Comparison of ENCODE assay signal across 27 cellular contexts in the genomic region with DNA sequence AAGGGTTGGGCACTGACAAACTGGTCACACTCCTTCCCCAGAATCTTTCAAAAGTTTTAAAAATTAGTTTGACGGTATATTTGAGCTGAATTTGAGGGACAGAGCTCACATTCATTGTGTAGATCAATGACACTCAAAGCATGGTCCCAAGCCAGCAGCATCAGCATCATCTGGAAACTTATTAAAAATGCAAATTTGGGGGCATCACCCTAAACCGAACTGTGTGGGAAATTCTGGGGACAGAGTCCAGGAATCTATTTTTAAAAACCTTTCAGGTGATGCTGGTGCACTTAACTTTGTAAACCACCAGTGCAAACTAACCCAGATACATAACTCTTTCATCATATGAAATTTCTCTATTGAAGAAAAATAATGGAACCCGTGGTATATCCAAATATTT.
"Had no signal": no experiment of that assay in that cellular context is flagged by ENCODE, and none has a peak within 500 bp of the region (broad histone marks: within the 10 kb centered on the region; RNA-seq: fewer than 3 reads in every experiment).

No MANE protein-coding gene starts in this region.

- H3K27me3 ChIP-seq: MG63, Peyer's patch, SJSA1 had no signal

- H3K4me3 Mint-ChIP-seq: activated CD8-positive, alpha-beta T cell treated with anti-CD3 and anti-CD28 coated beads, Interleukin-2, amount 10 ng/mL, durations not matched to agents 7 days and 5 days; activated naive CD8-positive, alpha-beta T cell treated with anti-CD3 and anti-CD28 coated beads, Interleukin-2, amount 50 U/mL, for 24 hours; brain; central memory CD8-positive, alpha-beta T cell had no signal

- H3K27ac Mint-ChIP-seq: activated CD8-positive, alpha-beta T cell treated with anti-CD3 and anti-CD28 coated beads, Interleukin-2, amount 10 ng/mL, durations not matched to agents 7 days and 5 days; activated naive CD4-positive, alpha-beta T cell treated with anti-CD3 and anti-CD28 coated beads, Interleukin-2, amount 50 U/mL, for 72 hours; activated naive CD8-positive, alpha-beta T cell treated with anti-CD3 and anti-CD28 coated beads, Interleukin-2, amount 50 U/mL, for 24 hours; brain had no signal

- H3K36me3 ChIP-seq: MG63, Peyer's patch, SJSA1 had no signal

- DNase-seq: activated CD4-positive, alpha-beta T cell treated with anti-CD3 and anti-CD28 coated beads for 4 hours; activated CD4-positive, alpha-beta T cell treated with anti-CD3 and anti-CD28 coated beads, Interleukin-2, amount 50 U/mL, for 4 hours; activated CD8-positive, alpha-beta memory T cell treated with anti-CD3 and anti-CD28 coated beads, Interleukin-2, amount 50 U/mL, for 48 hours; activated CD8-positive, alpha-beta T cell treated with anti-CD3 and anti-CD28 coated beads, Interleukin-2, amount 10 ng/mL, durations not matched to agents 7 days and 5 days; activated naive CD4-positive, alpha-beta T cell; activated naive CD8-positive, alpha-beta T cell treated with anti-CD3 and anti-CD28 coated beads, Interleukin-2, amount 50 U/mL, for 24 hours; activated T-cell treated with anti-CD3 and anti-CD28 coated beads, Interleukin-2, amount 50 U/mL, for 1 hour; amygdala; MG63; NCI-H1092 treated with DMSO at 0.1 percent for 48 hours; NCI-H1417 treated with DMSO at 0.1 percent for 48 hours; NCI-H1694; NCI-H2029 treated with DMSO at 0.1 percent for 48 hours; NCI-H345; NCI-H510A; NCI-H526 treated with DMSO at 0.1 percent for 48 hours; NK-92 treated with Interleukin-12 subunit alpha and Interleukin-12 subunit beta, amount 100 ng/mL, for 24 hours; Peyer's patch; SHP77; SW 1271 had no signal

- H3K4me3 ChIP-seq: MG63, Peyer's patch, SJSA1 had no signal

- H3K9me3 Mint-ChIP-seq: activated naive CD4-positive, alpha-beta T cell treated with anti-CD3 and anti-CD28 coated beads, Interleukin-2, amount 50 U/mL, for 72 hours; activated naive CD8-positive, alpha-beta T cell treated with anti-CD3 and anti-CD28 coated beads, Interleukin-2, amount 50 U/mL, for 24 hours; brain; central memory CD8-positive, alpha-beta T cell had no signal

- H3K27me3 Mint-ChIP-seq: brain had no signal

- H3K27ac ChIP-seq: Peyer's patch, RWPE1, SJSA1 had no signal

- H3K4me1 ChIP-seq: Peyer's patch, SJSA1 had no signal

- H3K4me1 Mint-ChIP-seq: activated naive CD8-positive, alpha-beta T cell treated with anti-CD3 and anti-CD28 coated beads, Interleukin-2, amount 50 U/mL, for 24 hours; brain; central memory CD8-positive, alpha-beta T cell had no signal

- H3K36me3 Mint-ChIP-seq: activated naive CD4-positive, alpha-beta T cell treated with anti-CD3 and anti-CD28 coated beads, Interleukin-2, amount 50 U/mL, for 72 hours; brain had no signal

- ATAC-seq: activated CD4-positive, CD25-positive, alpha-beta regulatory T cell treated with anti-CD3 and anti-CD28 coated beads, Interleukin-2, amount 50 U/mL, for 24 hours; activated CD8-positive, alpha-beta T cell treated with anti-CD3 and anti-CD28 coated beads, Interleukin-2, amount 10 ng/mL, durations not matched to agents 7 days and 5 days; activated naive CD4-positive, alpha-beta T cell treated with anti-CD3 and anti-CD28 coated beads, Interleukin-2, amount 50 U/mL, for 72 hours; activated naive CD8-positive, alpha-beta T cell treated with anti-CD3 and anti-CD28 coated beads, Interleukin-2, amount 50 U/mL, for 24 hours; SK-N-SH treated with all-trans-retinoic acid at 6 μM for 48 hours had no signal

- H3K9me3 ChIP-seq: Peyer's patch, SJSA1 had no signal
